In genomic region chr16:11307639-11308492, GRCh38 we compare ENCODE assay signal across 20 cellular contexts. TPM values are rescaled to one million over a fixed set of nuclear protein-coding genes. Genes with fewer than 3 reads are reported as not detected.
DNase-seq lines count a peak whose midpoint lies in the region; ATAC-seq, FAIRE-seq and TF ChIP-seq lines count a peak whose summit lies in the region.
"Had no signal": no experiment of that assay in that cellular context is flagged by ENCODE, and none has a peak within 500 bp of the region (broad histone marks: within the 10 kb centered on the region; RNA-seq: fewer than 3 reads in every experiment).

No MANE protein-coding gene starts in this region.

- DNase-seq in HL-60 (ENCODE audit: low read depth in 1 of 2, low spot score in 1 of 2) (peak in 1 of 2 experiments; percentile 39), GM12878 (ENCODE audit: low read depth, low spot score) (no peak), D721Med (ENCODE audit: insufficient read length, low spot score) (no peak), HK-2 (ENCODE audit: unreplicated experiment) (no peak), HAP-1 (ENCODE audit: low spot score in 2 of 2) (no peak)
- DNase-seq: activated CD4-positive, alpha-beta T cell treated with anti-CD3 and anti-CD28 coated beads for 1 hour; activated effector memory CD4-positive, alpha-beta T cell treated with Interleukin-2 at 50 U/mL for 16 hours; dorsolateral prefrontal cortex; hypothalamus; midbrain had no signal

- H2AFZ ChIP-seq in GM12878 (ENCODE audit: control insufficient read depth, low read depth, low read length): no peak overlapping the region

- peak overlapping the region in 3 of 10 experiments; percentile 7 to 40 (median 23); a peak in 3 of 20 replicates for H3K4me3 ChIP-seq in BLaER1 treated with 17β-estradiol and CSF1 and Interleukin-3, amounts not matched to agents 10 nM and 100 nM
- no peak overlapping the region for H3K4me3 ChIP-seq in HL-60 (replicated peaks; ENCODE audit: insufficient read depth, low read length)
- no peak overlapping the region for H3K4me3 ChIP-seq in GM12878
- no peak overlapping the region for H3K4me3 ChIP-seq in mucosa of rectum (ENCODE audit: low read length in 2 of 2)
- no peak overlapping the region for H3K4me3 ChIP-seq in HAP-1
- H3K4me3 ChIP-seq: cardiac muscle cell, dorsolateral prefrontal cortex, SK-N-MC, tibial nerve had no signal

- TF ChIP-seq POLR2A in GM12878 (IDR thresholded peaks at IDR 0.05; ENCODE audit: low read depth, low read length): no peak

- peak overlapping the region in 5 of 11 experiments; percentile 11 to 49 (median 37); a peak in 6 of 22 replicates for H3K9ac ChIP-seq in BLaER1 treated with 17β-estradiol and CSF1 and Interleukin-3, amounts not matched to agents 10 nM and 100 nM
- H3K9ac ChIP-seq in GM12878 (ENCODE audit: control insufficient read depth, insufficient read depth, low read length) (no peak overlapping the region), mucosa of rectum (ENCODE audit: low read depth in 1 of 2, low read length in 2 of 2) (no peak overlapping the region)

- no peaks in the 10 kb centered on the region; a peak in 1 of 22 replicates for H3K36me3 ChIP-seq in BLaER1 treated with 17β-estradiol and CSF1 and Interleukin-3, amounts not matched to agents 10 nM and 100 nM
- H3K36me3 ChIP-seq in GM12878 (ENCODE audit: control insufficient read depth in 2 of 2, insufficient read depth in 2 of 2, low read length in 1 of 2) (no peaks in the 10 kb centered on the region), mucosa of rectum (ENCODE audit: control insufficient read depth in 2 of 2, insufficient read depth in 2 of 2, low read length in 2 of 2) (no peaks in the 10 kb centered on the region), HAP-1 (replicated peaks) (no peaks in the 10 kb centered on the region)
- H3K36me3 ChIP-seq: cardiac muscle cell, tibial nerve had no signal

- no peak for ATAC-seq in GM12878
- ATAC-seq in HG03342 (IDR thresholded peaks at IDR 0.05; ENCODE audit: unreplicated experiment): no peak

- no peak for TF ChIP-seq CTCF in HL-60 (IDR thresholded peaks at IDR 0.05; ENCODE audit: insufficient read depth, low read length)
- TF ChIP-seq CTCF in GM12878 (IDR thresholded peaks at IDR 0.05 in 2 of 3, conservative IDR thresholded peaks at IDR 0.05 in 1 of 3; ENCODE audit: control insufficient read depth in 2 of 3, extremely low read depth in 1 of 3, insufficient read depth in 1 of 3, low read depth in 3 of 3, low read length in 3 of 3): no peak
- TF ChIP-seq CTCF in D721Med (IDR thresholded peaks at IDR 0.05; ENCODE audit: insufficient read depth, missing control alignments): no peak

- H3K27ac ChIP-seq in BLaER1 treated with 17β-estradiol and CSF1 and Interleukin-3, amounts not matched to agents 10 nM and 100 nM: peak overlapping the region in 8 of 11 experiments; percentile 40 to 98 (median 94); a peak in 14 of 22 replicates
- H3K27ac ChIP-seq in HL-60 (replicated peaks) (peak overlapping the region; percentile 91), GM12878 (ENCODE audit: control insufficient read depth, insufficient read depth) (peak overlapping the region; percentile 53), mucosa of rectum (ENCODE audit: low read depth in 2 of 2, low read length in 2 of 2) (peak overlapping the region; percentile 6 to 23)
- H3K27ac ChIP-seq: cardiac muscle cell, dorsolateral prefrontal cortex, SK-N-MC, tibial nerve had no signal

- FAIRE-seq in GM12878 (lab: Jason Lieb, UNC) (no peak), D721Med (lab: Jason Lieb, UNC) (no peak)
- FAIRE-seq: keratinocyte had no signal

- in situ Hi-C loops in GM12878 (cut with MboI): loop anchor here (5.0 to 10.0 kb wide), 2 partner anchors 341 to 1003 kb away; no protein-coding TSS in a partner anchor
- in situ Hi-C loops in HAP-1 (cut with MboI; ENCODE audit: low sequenced_read_pairs): no loop called here

- BruUV-seq in GM12878 (replicated peaks; lab: Mats Ljungman, UMichigan): no TSS peak

- no peaks in the 10 kb centered on the region for H3K79me2 ChIP-seq in GM12878 (ENCODE audit: control insufficient read depth, insufficient read depth, low read length)

- peak overlapping the region; percentile 8 to 89 (median 80); a peak in 20 of 22 replicates for H3K4me2 ChIP-seq in BLaER1 treated with 17β-estradiol and CSF1 and Interleukin-3, amounts not matched to agents 10 nM and 100 nM
- no peak overlapping the region; the same call in 1 of the 2 replicates for H3K4me2 ChIP-seq in GM12878 (ENCODE audit: control insufficient read depth, insufficient read depth)

- CTCF ChIA-PET in GM12878 (lab: Yijun Ruan, JAX): interaction anchor here (1.0 to 6.9 kb wide), 7 partner anchors 10 to 359 kb away, joined by 3 to 70 read pairs (median 6); partner anchors contain the start of gene SOCS1

- no peak for TF ChIP-seq RAD21 in GM12878 (IDR thresholded peaks at IDR 0.05; ENCODE audit: insufficient read depth, low read depth, low read length)

- WGBS in GM12878 (ENCODE audit: insufficient coverage, insufficient replicate concordance, low lambda C conversion rate, missing lambda C conversion rate): 93% methylated on average over 20 of the region's 21 CpGs

- RAD21 ChIA-PET in GM12878 (lab: Charles Lee; ENCODE audit: unreplicated experiment): interaction anchor here (1.1 to 8.5 kb wide), 7 partner anchors 10 to 102 kb away, joined by 3 to 206 read pairs (median 89); partner anchors contain the start of gene SOCS1

- peaks cover 43 to 70% (median 54%) of the 10 kb centered on the region in 10 experiments for H3K4me1 ChIP-seq in BLaER1 treated with 17β-estradiol and CSF1 and Interleukin-3, amounts not matched to agents 10 nM and 100 nM
- H3K4me1 ChIP-seq in GM12878 (ENCODE audit: control insufficient read depth, insufficient read depth, low read length) (peaks cover 65% of the 10 kb centered on the region), mucosa of rectum (ENCODE audit: control insufficient read depth in 2 of 2, insufficient read depth in 2 of 2, low read length in 2 of 2) (peaks cover 6 to 18% of the 10 kb centered on the region in 2 donors), HAP-1 (peaks cover 9% of the 10 kb centered on the region)

- no peaks in the 10 kb centered on the region for H4K20me1 ChIP-seq in BLaER1 treated with 17β-estradiol and CSF1 and Interleukin-3, amounts not matched to agents 10 nM and 100 nM
- H4K20me1 ChIP-seq in GM12878 (ENCODE audit: control insufficient read depth, insufficient read depth): no peaks in the 10 kb centered on the region

- TF ChIP-seq EP300 in GM12878 (IDR thresholded peaks at IDR 0.05; ENCODE audit: borderline replicate concordance in 1 of 2, control insufficient read depth in 1 of 2, low read depth in 2 of 2, low read length in 2 of 2): no peak

- peaks cover 12 to 50% (median 33%) of the 10 kb centered on the region in 11 experiments; a peak in 21 of 22 replicates for H3K9me3 ChIP-seq in BLaER1 treated with 17β-estradiol and CSF1 and Interleukin-3, amounts not matched to agents 10 nM and 100 nM (replicated peaks in 1 of 11)
- H3K9me3 ChIP-seq in GM12878 (replicated peaks; ENCODE audit: control insufficient read depth, insufficient read depth, low read length) (peaks cover 2% of the 10 kb centered on the region; the same call in 2 of the 3 replicates), mucosa of rectum (ENCODE audit: control insufficient read depth in 2 of 2, low read length in 2 of 2) (no peaks in the 10 kb centered on the region), HAP-1 (no peaks in the 10 kb centered on the region)
- H3K9me3 ChIP-seq: tibial nerve had no signal

- SMC1A ChIA-PET in GM12878 (lab: Charles Lee; ENCODE audit: uncharacterized antibody, unreplicated experiment): interaction anchor here (1.1 to 7.4 kb wide), 8 partner anchors 9 to 342 kb away, joined by 3 to 194 read pairs (median 4); partner anchors contain the start of gene SOCS1

- POLR2A ChIA-PET in GM12878 (lab: Charles Lee): interaction anchor here (0.8 to 5.4 kb wide), 4 partner anchors 10 to 52 kb away, joined by 5 to 85 read pairs (median 10); partner anchors contain the start of gene SOCS1

- H3K27me3 ChIP-seq in BLaER1 treated with 17β-estradiol and CSF1 and Interleukin-3, amounts not matched to agents 10 nM and 100 nM: no peaks in the 10 kb centered on the region; a peak in 1 of 22 replicates
- H3K27me3 ChIP-seq in HL-60 (ENCODE audit: insufficient read depth, poor library complexity, severe bottlenecking) (no peaks in the 10 kb centered on the region), GM12878 (replicated peaks in 1 of 2; ENCODE audit: control insufficient read depth in 2 of 2, insufficient read depth in 2 of 2, low read length in 1 of 2) (no peaks in the 10 kb centered on the region), mucosa of rectum (ENCODE audit: control insufficient read depth in 2 of 2, insufficient read depth in 2 of 2, low read length in 2 of 2) (no peaks in the 10 kb centered on the region), HAP-1 (ENCODE audit: low read depth) (no peaks in the 10 kb centered on the region)
- H3K27me3 ChIP-seq: cardiac muscle cell, tibial nerve had no signal

- intact Hi-C loops in GM12878 (cut with micrococcal nuclease; ENCODE audit: unreplicated experiment): no loop called here

RNA-seq across cellular contexts. Expression of gene PRM1, which starts 26.7 kb away (rescaled TPM):
- not detected in 2 replicates for total RNA-seq in GM12878 (2013; cell fraction: nucleolus; rRNA removed)
- not detected in 2 replicates for total RNA-seq in GM12878 (2014; rRNA removed)
- not detected in 2 replicates for total RNA-seq in GM12878 (2014; rRNA removed; fragmentation: Illumina TruSeq; extraction: Trizol)
- total RNA-seq in GM12878 (2021): 0.56 TPM in 1 of 2 replicates, not detected in the other
- polyA plus RNA-seq in GM12878 (2011; ENCODE audit: low read depth): not detected
- not detected in 2 replicates for polyA plus RNA-seq in GM12878 (2011; rRNA removed)
- polyA plus RNA-seq in GM12878 (2011; cell fraction: cytosol; rRNA removed): not detected in 2 replicates
- not detected in 2 replicates for polyA plus RNA-seq in GM12878 (2011; cell fraction: nucleus; rRNA removed)
- not detected in 2 replicates for polyA plus RNA-seq in GM12878 (2012)
- polyA plus RNA-seq in GM12878 (2014; fragmentation: Illumina TruSeq; extraction: Trizol): not detected in 2 replicates
- polyA plus RNA-seq in GM12878 (2014; fragmentation: Nextera tagmentation; extraction: Ambion mirVana): under 1 TPM in 1 of 2 experiments, not detected in 1; 0.20 TPM
- not detected in 2 replicates for polyA plus RNA-seq in GM12878 (2014; rRNA removed)
- not detected for polyA plus RNA-seq in GM12878 (2016; fragmentation: Nextera tagmentation; extraction: Ambion mirVana)
- polyA minus RNA-seq in GM12878 (2011; rRNA and poly(A)+ RNA removed): not detected in 2 replicates
- not detected in 2 replicates for polyA minus RNA-seq in GM12878 (2011; cell fraction: cytosol; rRNA and poly(A)+ RNA removed)
- not detected in 2 replicates for polyA minus RNA-seq in GM12878 (2011; cell fraction: nucleus; rRNA and poly(A)+ RNA removed)
- total RNA-seq: cardiac muscle cell, dorsolateral prefrontal cortex, fibroblast of villous mesenchyme, neural crest cell, renal cortical epithelial cell, tibial nerve had no signal
- polyA plus RNA-seq: cardiac muscle cell, keratinocyte had no signal

RNA-seq across cellular contexts. Expression of gene PRM2, which starts 31.6 kb away (rescaled TPM):
- total RNA-seq in GM12878 (2013; cell fraction: nucleolus; rRNA removed): not detected in 2 replicates
- not detected in 2 replicates for total RNA-seq in GM12878 (2014; rRNA removed)
- total RNA-seq in GM12878 (2014; rRNA removed; fragmentation: Illumina TruSeq; extraction: Trizol): not detected in 2 replicates
- total RNA-seq in GM12878 (2021): not detected in 2 replicates
- polyA plus RNA-seq in GM12878 (2011; ENCODE audit: low read depth): not detected
- polyA plus RNA-seq in GM12878 (2011; rRNA removed): not detected in 2 replicates
- not detected in 2 replicates for polyA plus RNA-seq in GM12878 (2011; cell fraction: cytosol; rRNA removed)
- not detected in 2 replicates for polyA plus RNA-seq in GM12878 (2011; cell fraction: nucleus; rRNA removed)
- not detected in 2 replicates for polyA plus RNA-seq in GM12878 (2012)
- polyA plus RNA-seq in GM12878 (2014; fragmentation: Illumina TruSeq; extraction: Trizol): not detected in 2 replicates
- not detected for polyA plus RNA-seq in GM12878 (2014; fragmentation: Nextera tagmentation; extraction: Ambion mirVana)
- polyA plus RNA-seq in GM12878 (2014; rRNA removed): 0.27 TPM in 1 of 2 replicates, not detected in the other
- polyA plus RNA-seq in GM12878 (2016; fragmentation: Nextera tagmentation; extraction: Ambion mirVana): not detected
- not detected in 2 replicates for polyA minus RNA-seq in GM12878 (2011; rRNA and poly(A)+ RNA removed)
- polyA minus RNA-seq in GM12878 (2011; cell fraction: cytosol; rRNA and poly(A)+ RNA removed): not detected in 2 replicates
- polyA minus RNA-seq in GM12878 (2011; cell fraction: nucleus; rRNA and poly(A)+ RNA removed): not detected in 2 replicates
- total RNA-seq: dorsolateral prefrontal cortex, fibroblast of villous mesenchyme, neural crest cell, renal cortical epithelial cell, tibial nerve had no signal
- polyA plus RNA-seq: cardiac muscle cell, keratinocyte had no signal

RNA-seq across cellular contexts. Expression of gene PRM3, which starts 34.4 kb away (rescaled TPM):
- not detected in 2 replicates for total RNA-seq in GM12878 (2013; cell fraction: nucleolus; rRNA removed)
- not detected in 2 replicates for total RNA-seq in GM12878 (2014; rRNA removed)
- not detected in 2 replicates for total RNA-seq in GM12878 (2014; rRNA removed; fragmentation: Illumina TruSeq; extraction: Trizol)
- total RNA-seq in GM12878 (2021): not detected in 2 replicates
- polyA plus RNA-seq in GM12878 (2011; ENCODE audit: low read depth): not detected
- polyA plus RNA-seq in GM12878 (2011; rRNA removed): not detected in 2 replicates
- not detected in 2 replicates for polyA plus RNA-seq in GM12878 (2011; cell fraction: cytosol; rRNA removed)
- polyA plus RNA-seq in GM12878 (2011; cell fraction: nucleus; rRNA removed): not detected in 2 replicates
- not detected in 2 replicates for polyA plus RNA-seq in GM12878 (2012)
- not detected in 2 replicates for polyA plus RNA-seq in GM12878 (2014; fragmentation: Illumina TruSeq; extraction: Trizol)
- polyA plus RNA-seq in GM12878 (2014; fragmentation: Nextera tagmentation; extraction: Ambion mirVana): not detected
- polyA plus RNA-seq in GM12878 (2014; rRNA removed): not detected in 2 replicates
- polyA plus RNA-seq in GM12878 (2016; fragmentation: Nextera tagmentation; extraction: Ambion mirVana): not detected
- not detected in 2 replicates for polyA minus RNA-seq in GM12878 (2011; rRNA and poly(A)+ RNA removed)
- not detected in 2 replicates for polyA minus RNA-seq in GM12878 (2011; cell fraction: cytosol; rRNA and poly(A)+ RNA removed)
- not detected in 2 replicates for polyA minus RNA-seq in GM12878 (2011; cell fraction: nucleus; rRNA and poly(A)+ RNA removed)
- total RNA-seq: cardiac muscle cell, dorsolateral prefrontal cortex, fibroblast of villous mesenchyme, neural crest cell, renal cortical epithelial cell, tibial nerve had no signal
- polyA plus RNA-seq: cardiac muscle cell, keratinocyte had no signal

RNA-seq across cellular contexts. Expression of gene RMI2, which starts 37.4 kb away (rescaled TPM):
- 50.7 and 51.0 TPM in 2 replicates for total RNA-seq in GM12878 (2013; cell fraction: nucleolus; rRNA removed)
- total RNA-seq in GM12878 (2014; rRNA removed): 30.3 and 38.6 TPM in 2 replicates
- 25.4 and 26.6 TPM in 2 replicates for total RNA-seq in GM12878 (2014; rRNA removed; fragmentation: Illumina TruSeq; extraction: Trizol)
- 39.2 and 39.3 TPM in 2 replicates for total RNA-seq in GM12878 (2021)
- polyA plus RNA-seq in GM12878 (2011; ENCODE audit: low read depth): 18.7 TPM
- 34.0 and 51.7 TPM in 2 replicates for polyA plus RNA-seq in GM12878 (2011; rRNA removed)
- polyA plus RNA-seq in GM12878 (2011; cell fraction: cytosol; rRNA removed): 16.0 and 24.0 TPM in 2 replicates
- 18.6 and 23.4 TPM in 2 replicates for polyA plus RNA-seq in GM12878 (2011; cell fraction: nucleus; rRNA removed)
- polyA plus RNA-seq in GM12878 (2012): 25.6 and 28.3 TPM in 2 replicates
- 47.1 and 65.7 TPM in 2 replicates for polyA plus RNA-seq in GM12878 (2014; fragmentation: Illumina TruSeq; extraction: Trizol)
- 10 to 100 TPM in 1 of 2 experiments, 1 to 10 TPM in 1; 9.6 to 21.7 TPM for polyA plus RNA-seq in GM12878 (2014; fragmentation: Nextera tagmentation; extraction: Ambion mirVana)
- polyA plus RNA-seq in GM12878 (2014; rRNA removed): 28.5 and 34.6 TPM in 2 replicates
- polyA plus RNA-seq in GM12878 (2016; fragmentation: Nextera tagmentation; extraction: Ambion mirVana): 10 to 100 TPM; 26.4 to 68.8 TPM
- 14.5 and 20.4 TPM in 2 replicates for polyA minus RNA-seq in GM12878 (2011; rRNA and poly(A)+ RNA removed)
- polyA minus RNA-seq in GM12878 (2011; cell fraction: cytosol; rRNA and poly(A)+ RNA removed): 6.9 and 8.0 TPM in 2 replicates
- polyA minus RNA-seq in GM12878 (2011; cell fraction: nucleus; rRNA and poly(A)+ RNA removed): 5.2 and 6.1 TPM in 2 replicates

RNA-seq across cellular contexts. Expression of gene TNP2, which starts 38.7 kb away (rescaled TPM):
- not detected in 2 replicates for total RNA-seq in GM12878 (2013; cell fraction: nucleolus; rRNA removed)
- total RNA-seq in GM12878 (2014; rRNA removed) (not detected in 2 replicates), GM12878 (2014; rRNA removed; fragmentation: Illumina TruSeq; extraction: Trizol) (not detected in 2 replicates), GM12878 (2021) (not detected in 2 replicates)
- polyA plus RNA-seq in GM12878 (2011; ENCODE audit: low read depth): not detected
- polyA plus RNA-seq in GM12878 (2011; rRNA removed) (not detected in 2 replicates), GM12878 (2014; fragmentation: Illumina TruSeq; extraction: Trizol) (not detected in 2 replicates), GM12878 (2014; fragmentation: Nextera tagmentation; extraction: Ambion mirVana) (not detected), GM12878 (2014; rRNA removed) (not detected in 2 replicates), GM12878 (2016; fragmentation: Nextera tagmentation; extraction: Ambion mirVana) (not detected)
- polyA plus RNA-seq in GM12878 (2011; cell fraction: cytosol; rRNA removed): not detected in 2 replicates
- polyA plus RNA-seq in GM12878 (2011; cell fraction: nucleus; rRNA removed): not detected in 2 replicates
- not detected in 2 replicates for polyA plus RNA-seq in GM12878 (2012)
- polyA minus RNA-seq in GM12878 (2011; rRNA and poly(A)+ RNA removed): not detected in 2 replicates
- polyA minus RNA-seq in GM12878 (2011; cell fraction: cytosol; rRNA and poly(A)+ RNA removed): not detected in 2 replicates
- not detected in 2 replicates for polyA minus RNA-seq in GM12878 (2011; cell fraction: nucleus; rRNA and poly(A)+ RNA removed)
- total RNA-seq: cardiac muscle cell, dorsolateral prefrontal cortex, fibroblast of villous mesenchyme, neural crest cell, renal cortical epithelial cell, tibial nerve had no signal
- polyA plus RNA-seq: cardiac muscle cell, keratinocyte had no signal

Comparison
In these comparisons a context has a peak if more than half of its experiments do, and no peak if none do; other contexts are left out.
1. H3K27ac ChIP-seq: peak in every context shown above with its lines; median percentile 94 in BLaER1 treated with 17β-estradiol and CSF1 and Interleukin-3, amounts not matched to agents 10 nM and 100 nM; 91 in HL-60; 53 in GM12878; 14 in mucosa of rectum.